8 cellular contexts compared by ENCODE assay signal in genomic region chrX:16946361-16946964, GRCh38. TPM values are rescaled to one million over a fixed set of nuclear protein-coding genes. Genes with fewer than 3 reads are reported as not detected.
DNase-seq lines count a peak whose midpoint lies in the region; ATAC-seq and TF ChIP-seq lines count a peak whose summit lies in the region.

TSS of gene REPS2 (plus strand) at chrX:16946658. CDS start at chrX:16946862, 204 bp downstream.

- TF ChIP-seq POLR2A in heart left ventricle (IDR thresholded peaks at IDR 0.05) = no peak

- no peaks in the 10 kb centered on the region for H3K36me3 Mint-ChIP-seq in HFFc6 (ENCODE audit: low read depth)
- no peaks in the 10 kb centered on the region for H3K36me3 Mint-ChIP-seq in activated naive CD8-positive, alpha-beta T cell treated with anti-CD3 and anti-CD28 coated beads, Interleukin-2, amount 50 U/mL, for 24 hours (ENCODE audit: low read depth)

- peak within 1 kb of the TSS; percentile 81 for H3K4me3 Mint-ChIP-seq in HFFc6
- H3K4me3 Mint-ChIP-seq in activated naive CD8-positive, alpha-beta T cell treated with anti-CD3 and anti-CD28 coated beads, Interleukin-2, amount 50 U/mL, for 24 hours = peak within 1 kb of the TSS; percentile 73

- peaks cover 0 to 6% (median 0%) of the 10 kb centered on the region in 12 donors for H3K4me1 ChIP-seq in heart left ventricle
- peaks cover 0 to 3% of the 10 kb centered on the region in 2 experiments for H3K4me1 ChIP-seq in trophoblast cell (ENCODE audit: control insufficient read depth in 1 of 2, insufficient read depth in 2 of 2, low read length in 2 of 2)
- H3K4me1 ChIP-seq in tibial artery = peaks cover 0 to 3% (median 0%) of the 10 kb centered on the region in 4 donors

- H3K4me3 ChIP-seq in heart left ventricle (peak within 1 kb of the TSS; percentile 42 to 75 (median 60)), trophoblast cell (ENCODE audit: low read depth, low read length) (peak within 1 kb of the TSS; percentile 74), tibial artery (peak within 1 kb of the TSS; percentile 60 to 75)

- H3K4ac ChIP-seq in trophoblast cell (ENCODE audit: low read depth, low read length) = no peak within 1 kb of the TSS

- no peaks in the 10 kb centered on the region for H3K79me1 ChIP-seq in trophoblast cell (ENCODE audit: low read length)

- no peak within 1 kb of the TSS for H4K91ac ChIP-seq in trophoblast cell (ENCODE audit: low read depth, low read length)

- no peak within 1 kb of the TSS for H2AK5ac ChIP-seq in trophoblast cell (ENCODE audit: low read length)

- DNase-seq in GM04504 (ENCODE audit: low read depth) (peak; percentile 4), HFFc6 (peak; percentile 3), NCI-H1048 (lab: John Stamatoyannopoulos, UW) (peak; percentile 42), T follicular helper cell (ENCODE audit: low read depth) (peak; percentile 77), heart left ventricle (peak; percentile 78 to 90 (median 82)), trophoblast cell (peak; percentile 76 to 82), tibial artery (peak; percentile 74 to 87)
- peak; percentile 65 for DNase-seq in activated naive CD8-positive, alpha-beta T cell treated with anti-CD3 and anti-CD28 coated beads, Interleukin-2, amount 50 U/mL, for 24 hours

- H3K27ac ChIP-seq in heart left ventricle = peak within 1 kb of the TSS in 1 of 12 donors; percentile 17
- no peak within 1 kb of the TSS for H3K27ac ChIP-seq in trophoblast cell (ENCODE audit: low read depth, low read length)
- H3K27ac ChIP-seq in tibial artery = peak within 1 kb of the TSS in 1 of 2 donors; percentile 52

- no peak within 1 kb of the TSS for H3K18ac ChIP-seq in trophoblast cell (ENCODE audit: low read length)

- H3K36me3 ChIP-seq in heart left ventricle = no peaks in the 10 kb centered on the region
- no peaks in the 10 kb centered on the region for H3K36me3 ChIP-seq in trophoblast cell (ENCODE audit: control insufficient read depth in 1 of 2, insufficient read depth in 2 of 2, low read length in 2 of 2)
- no peaks in the 10 kb centered on the region for H3K36me3 ChIP-seq in tibial artery

- H3K9ac ChIP-seq in trophoblast cell (ENCODE audit: low read length) = no peak within 1 kb of the TSS

- H3K9me3 Mint-ChIP-seq in HFFc6 = no peaks in the 10 kb centered on the region
- no peaks in the 10 kb centered on the region for H3K9me3 Mint-ChIP-seq in activated naive CD8-positive, alpha-beta T cell treated with anti-CD3 and anti-CD28 coated beads, Interleukin-2, amount 50 U/mL, for 24 hours

- H3K27me3 Mint-ChIP-seq in HFFc6 (ENCODE audit: insufficient read depth) = no peaks in the 10 kb centered on the region; the same call in none of the 2 replicates
- H3K27me3 Mint-ChIP-seq in activated naive CD8-positive, alpha-beta T cell treated with anti-CD3 and anti-CD28 coated beads, Interleukin-2, amount 50 U/mL, for 24 hours = peaks cover 4% of the 10 kb centered on the region

- H2AFZ ChIP-seq in trophoblast cell (ENCODE audit: insufficient read depth, low read length, poor library complexity) = peak within 1 kb of the TSS; percentile 87

- H3K27ac Mint-ChIP-seq in HFFc6 = no peak within 1 kb of the TSS
- no peak within 1 kb of the TSS for H3K27ac Mint-ChIP-seq in activated naive CD8-positive, alpha-beta T cell treated with anti-CD3 and anti-CD28 coated beads, Interleukin-2, amount 50 U/mL, for 24 hours

- H4K8ac ChIP-seq in trophoblast cell (ENCODE audit: low read depth, low read length) = no peak within 1 kb of the TSS

- TF ChIP-seq CTCF in HFFc6 (IDR thresholded peaks at IDR 0.05) = no peak
- TF ChIP-seq CTCF in heart left ventricle (IDR thresholded peaks at IDR 0.05) = no peak
- TF ChIP-seq CTCF in tibial artery (IDR thresholded peaks at IDR 0.05) = no peak

- 1 to 22% (median 12%) methylated on average over 18 to 64 of the region's 71 CpGs for whole genome bisulfite sequencing in heart left ventricle, 4 donors
- no CpG with 5 or more reads among the region's 71 CpGs for WGBS in trophoblast cell (ENCODE audit: extremely low coverage, insufficient coverage, insufficient read length)

- peaks cover 0 to 9% (median 0%) of the 10 kb centered on the region in 12 donors for H3K9me3 ChIP-seq in heart left ventricle
- H3K9me3 ChIP-seq in trophoblast cell (ENCODE audit: insufficient read depth, low read depth, low read length) = no peaks in the 10 kb centered on the region
- peaks cover 0 to 15% (median 4%) of the 10 kb centered on the region in 3 donors for H3K9me3 ChIP-seq in tibial artery

- ATAC-seq in activated naive CD8-positive, alpha-beta T cell treated with anti-CD3 and anti-CD28 coated beads, Interleukin-2, amount 50 U/mL, for 24 hours = peak; percentile 96
- ATAC-seq in heart left ventricle = peak; percentile 95 to 100 (median 99)

- no peaks in the 10 kb centered on the region for H3K4me1 Mint-ChIP-seq in HFFc6 (ENCODE audit: low read depth)
- peaks cover 3% of the 10 kb centered on the region for H3K4me1 Mint-ChIP-seq in activated naive CD8-positive, alpha-beta T cell treated with anti-CD3 and anti-CD28 coated beads, Interleukin-2, amount 50 U/mL, for 24 hours

- no peaks in the 10 kb centered on the region for H3K79me2 ChIP-seq in trophoblast cell (ENCODE audit: control insufficient read depth, insufficient read depth, low read length, poor library complexity)

- H3K14ac ChIP-seq in trophoblast cell (ENCODE audit: low read length) = no peak within 1 kb of the TSS

- H2BK120ac ChIP-seq in trophoblast cell (ENCODE audit: insufficient read depth, low read length, poor library complexity) = no peak within 1 kb of the TSS

- H2BK5ac ChIP-seq in trophoblast cell (ENCODE audit: low read depth, low read length, poor library complexity) = no peak within 1 kb of the TSS

- no peak within 1 kb of the TSS for H3K23ac ChIP-seq in trophoblast cell (ENCODE audit: low read length)

- H3K27me3 ChIP-seq in heart left ventricle = peaks cover 0 to 10% (median 0%) of the 10 kb centered on the region in 9 donors
- peaks cover 2% of the 10 kb centered on the region for H3K27me3 ChIP-seq in trophoblast cell (ENCODE audit: insufficient read depth, low read length)
- no peaks in the 10 kb centered on the region for H3K27me3 ChIP-seq in tibial artery

- intact Hi-C loops in heart left ventricle (cut with DNase I) (loop anchor here in 1 of 10 donors (10.0 kb wide), 1 partner anchor 52 kb away; no protein-coding TSS in a partner anchor), tibial artery (cut with DNase I; ENCODE audit: low total_unique reads) (no loop called here)

- no peak within 1 kb of the TSS for H2BK12ac ChIP-seq in trophoblast cell (ENCODE audit: low read length)

- H4K12ac ChIP-seq in trophoblast cell (ENCODE audit: low read depth, low read length) = no peak within 1 kb of the TSS

- peak within 1 kb of the TSS; percentile 98 for H3K4me2 ChIP-seq in trophoblast cell (ENCODE audit: low read length)

RNA-seq across cellular contexts. Expression of gene REPS2, which starts in this region (rescaled TPM):
- total RNA-seq in HFFc6 (2021; fragmentation: NEBNext Ultra II Directional; extraction: Animal tissue kit (Norgen Biotek cat#: 25700)) = under 1 TPM in 5 of 6 experiments, not detected in 1; 0.06 to 0.23 (median 0.10) TPM
- 10 to 100 TPM in 1 of 9 donors, 1 to 10 TPM in 8; 3.3 to 11.9 (median 6.9) TPM for total RNA-seq in heart left ventricle
- 1 to 10 TPM in 1 of 2 donors, under 1 TPM in 1; 0.89 to 2.2 TPM for polyA plus RNA-seq in heart left ventricle
- 1.4 and 1.7 TPM in 2 replicates for polyA plus RNA-seq in trophoblast cell (2013)

Comparison
In these comparisons a context has a peak if more than half of its experiments do, and no peak if none do; other contexts are left out.
1. Peak in DNase-seq in HFFc6; RNA of the gene not detected or under 1 TPM.
2. DNase-seq: peak in every context shown above with its lines; median percentile 82 in heart left ventricle; 80 in tibial artery; 79 in trophoblast cell; 77 in T follicular helper cell; 65 in activated naive CD8-positive, alpha-beta T cell treated with anti-CD3 and anti-CD28 coated beads, Interleukin-2, amount 50 U/mL, for 24 hours; 42 in NCI-H1048; 4 in GM04504; 3 in HFFc6.